Comparison of ENCODE assay signal across 9 cellular contexts in the genomic region with DNA sequence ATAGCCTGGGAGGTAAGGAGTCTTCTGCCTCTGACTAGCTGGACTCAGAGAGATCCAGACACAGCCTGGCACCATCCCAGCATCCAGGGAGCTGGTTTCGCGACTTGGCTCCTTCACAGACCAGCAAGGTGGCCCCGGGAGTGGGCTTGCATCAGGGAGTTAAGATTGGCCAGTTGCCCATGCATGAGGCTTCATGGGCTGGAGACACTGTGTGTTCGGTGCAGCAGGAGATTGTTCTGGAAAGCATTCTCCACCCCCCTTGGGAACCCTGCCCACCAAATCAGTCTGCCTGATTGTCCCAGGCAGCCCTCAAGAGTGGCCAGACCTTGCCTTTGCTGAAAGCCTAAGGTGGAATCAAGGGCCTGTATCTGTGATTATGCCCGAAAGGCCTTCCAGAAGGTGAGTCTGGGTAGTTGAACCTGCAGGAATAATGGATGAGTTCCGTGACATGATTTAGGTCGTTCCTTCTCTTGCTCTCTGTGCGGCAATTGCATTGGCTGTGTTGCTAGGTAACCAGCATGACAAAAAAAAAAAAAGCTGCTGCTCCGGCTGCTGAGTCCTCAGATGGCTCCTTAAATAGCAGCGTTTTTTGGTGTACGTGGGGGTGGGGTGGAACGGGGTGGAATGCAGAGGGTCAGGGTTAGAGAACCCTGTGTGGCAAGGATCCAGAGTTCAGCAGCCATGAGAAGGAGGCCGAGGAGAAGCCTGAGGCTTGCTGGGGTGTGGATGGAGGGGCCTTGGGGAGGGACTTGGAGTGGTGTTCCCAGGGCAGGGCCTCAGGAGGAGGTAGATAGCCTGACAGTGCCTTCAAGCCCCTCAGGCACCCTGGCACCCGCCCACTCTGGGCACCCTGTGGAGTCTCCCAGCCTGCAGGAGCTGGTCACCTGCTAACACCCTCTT.
DNase-seq lines count a peak whose midpoint lies in the region; ATAC-seq and TF ChIP-seq lines count a peak whose summit lies in the region.
"Had no signal": no experiment of that assay in that cellular context is flagged by ENCODE, and none has a peak within 500 bp of the region (broad histone marks: within the 10 kb centered on the region; RNA-seq: fewer than 3 reads in every experiment).

No MANE protein-coding gene starts in this region.

- H3K36me3 ChIP-seq in gastroesophageal sphincter, result peaks cover 0 to 43% of the 10 kb centered on the region in 2 donors
- H3K36me3 ChIP-seq in ovary, result no peaks in the 10 kb centered on the region
- H3K36me3 ChIP-seq in smooth muscle cell (ENCODE audit: low read depth), result no peaks in the 10 kb centered on the region

- H3K9me3 ChIP-seq in gastroesophageal sphincter (no peaks in the 10 kb centered on the region), ovary (no peaks in the 10 kb centered on the region), smooth muscle cell (replicated peaks; ENCODE audit: low read depth) (no peaks in the 10 kb centered on the region)

- TF ChIP-seq EP300 in gastroesophageal sphincter (IDR thresholded peaks at IDR 0.05), result no peak
- no peak for TF ChIP-seq EP300 in ovary (IDR thresholded peaks at IDR 0.05)

- no peaks in the 10 kb centered on the region for H3K27me3 ChIP-seq in gastroesophageal sphincter
- no peaks in the 10 kb centered on the region for H3K27me3 ChIP-seq in ovary
- H3K27me3 ChIP-seq in smooth muscle cell (ENCODE audit: low read depth), result no peaks in the 10 kb centered on the region

- no peak overlapping the region for H3K9ac ChIP-seq in smooth muscle cell (ENCODE audit: low read depth)

- TF ChIP-seq POLR2A in gastroesophageal sphincter (IDR thresholded peaks at IDR 0.05) (no peak), ovary (IDR thresholded peaks at IDR 0.05) (no peak)

- peak overlapping the region; percentile 83 to 97 (median 94) for H3K27ac ChIP-seq in gastroesophageal sphincter
- peak overlapping the region in 1 of 2 donors; percentile 28 for H3K27ac ChIP-seq in ovary
- no peak overlapping the region for H3K27ac ChIP-seq in smooth muscle cell (ENCODE audit: low read depth)

- WGBS in gastroesophageal sphincter (ENCODE audit: low coverage in 1 of 2), 2 donors, result 7 to 24% methylated on average over 3 to 11 of the region's 14 CpGs
- WGBS in ovary, 3 donors, result 11 to 15% (median 15%) methylated on average over 14 of the region's 14 CpGs
- WGBS in smooth muscle cell (ENCODE audit: low lambda C conversion rate), result 64% methylated on average over 14 of the region's 14 CpGs

- no peaks in the 10 kb centered on the region for H3K79me2 ChIP-seq in smooth muscle cell (ENCODE audit: low read depth)

- no peaks in the 10 kb centered on the region for H3F3A ChIP-seq in smooth muscle cell (ENCODE audit: low read depth)

- DNase-seq in DMS79 treated with DMSO at 0.1 percent for 48 hours (lab: John Stamatoyannopoulos, UW) (peak; percentile 94), NCI-H82 treated with DMSO at 0.1 percent for 48 hours (lab: John Stamatoyannopoulos, UW; ENCODE audit: unreplicated experiment) (peak; percentile 61), ovary (peak; percentile 81 to 88 (median 84)), 8988T (no peak), smooth muscle cell (lab: John Stamatoyannopoulos, UW; ENCODE audit: unreplicated experiment) (no peak)
- no peak for DNase-seq in activated CD4-positive, alpha-beta T cell treated with anti-CD3 and anti-CD28 coated beads for 48 hours

- no peak overlapping the region for H3K4me2 ChIP-seq in smooth muscle cell

- no peaks in the 10 kb centered on the region for H4K20me1 ChIP-seq in smooth muscle cell (ENCODE audit: low read depth)

- ATAC-seq in gastroesophageal sphincter (peak; percentile 77), HG02852 (IDR thresholded peaks at IDR 0.05; ENCODE audit: unreplicated experiment) (no peak)
- ATAC-seq: Panc1 had no signal

- TF ChIP-seq CTCF in gastroesophageal sphincter (IDR thresholded peaks at IDR 0.05) (no peak), ovary (IDR thresholded peaks at IDR 0.05) (no peak), smooth muscle cell (IDR thresholded peaks at IDR 0.05; ENCODE audit: borderline replicate concordance, insufficient read depth, poor library complexity, severe bottlenecking) (no peak)

- H3K4me1 ChIP-seq in gastroesophageal sphincter (peaks cover 12 to 100% (median 50%) of the 10 kb centered on the region in 3 donors), ovary (ENCODE audit: insufficient read depth) (peaks cover 27% of the 10 kb centered on the region), smooth muscle cell (ENCODE audit: low read depth) (peaks cover 18% of the 10 kb centered on the region)

- intact Hi-C loops in ovary (cut with DNase I), result loop anchor here in 1 of 4 donors (10.0 kb wide), 1 partner anchor 46 kb away; no protein-coding TSS in a partner anchor

- H3K4me3 ChIP-seq in gastroesophageal sphincter, result no peak overlapping the region
- H3K4me3 ChIP-seq in ovary, result no peak overlapping the region
- H3K4me3 ChIP-seq in smooth muscle cell, result no peak overlapping the region

- H2AFZ ChIP-seq in smooth muscle cell (ENCODE audit: low read depth), result no peak overlapping the region

Comparison
In these comparisons a context has a peak if more than half of its experiments do, and no peak if none do; other contexts are left out.
1. DNase-seq: peak in DMS79 treated with DMSO at 0.1 percent for 48 hours (single experiment), NCI-H82 treated with DMSO at 0.1 percent for 48 hours (single experiment) and ovary (5 of 5); none in activated CD4-positive, alpha-beta T cell treated with anti-CD3 and anti-CD28 coated beads for 48 hours (single experiment), 8988T (single experiment) and smooth muscle cell (single experiment).